In the genomic region with DNA sequence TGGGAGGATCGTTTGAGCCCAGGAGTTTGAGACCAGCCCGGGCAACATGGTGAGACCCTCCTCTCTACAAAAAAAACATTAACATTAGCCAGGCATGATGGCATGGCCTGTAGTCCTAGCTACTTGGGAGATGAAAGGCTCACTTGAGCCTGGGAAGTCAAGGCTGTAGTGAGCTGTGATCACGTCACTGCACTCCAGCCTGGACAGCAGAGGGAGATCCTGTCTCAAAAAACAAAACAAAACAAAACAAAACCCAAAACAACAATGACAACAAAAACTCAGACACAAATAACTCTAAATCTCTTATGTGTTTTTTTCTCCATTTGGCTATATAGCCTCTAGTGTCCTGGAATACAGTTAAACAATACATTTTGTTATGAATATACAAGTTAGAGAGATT, we compare ENCODE assay signal across 29 cellular contexts.
DNase-seq lines count a peak whose midpoint lies in the region; ATAC-seq, FAIRE-seq and TF ChIP-seq lines count a peak whose summit lies in the region.
"Had no signal": no experiment of that assay in that cellular context is flagged by ENCODE, and none has a peak within 500 bp of the region (broad histone marks: within the 10 kb centered on the region; RNA-seq: fewer than 3 reads in every experiment).

No MANE protein-coding gene starts in this region.

- no TSS peak for BruUV-seq in Panc1 (replicated peaks; lab: Mats Ljungman, UMichigan)

- H3K4me3 Mint-ChIP-seq in osteocyte (ENCODE audit: unreplicated experiment), result no peak overlapping the region
- H3K4me3 Mint-ChIP-seq: activated CD8-positive, alpha-beta T cell treated with anti-CD3 and anti-CD28 coated beads for 36 hours; activated naive CD4-positive, alpha-beta T cell treated with anti-CD3 and anti-CD28 coated beads, Interleukin-2, amount 10 ng/mL, durations not matched to agents 7 days and 5 days; activated T-helper 1 cell treated with anti-CD3 and anti-CD28 coated beads, Interleukin-12 subunit alpha, Interleukin-12 subunit beta, Interleukin-2, Interleukin-4 antibody, amounts not matched to agents 30 ng/mL and 10 ng/mL and 1 ng/mL, durations not matched to agents 14 hours and 24 hours and 36 hours; neural crest cell had no signal

- H3K27me3 ChIP-seq in Panc1 (ENCODE audit: control insufficient read depth, insufficient read depth, low read length), result peaks cover 3% of the 10 kb centered on the region; the same call in 1 of the 2 replicates
- H3K27me3 ChIP-seq in right lobe of liver, result peaks cover 0 to 6% of the 10 kb centered on the region in 2 donors
- H3K27me3 ChIP-seq: body of pancreas, esophagus squamous epithelium, upper lobe of left lung had no signal

- peaks cover 21% of the 10 kb centered on the region for H3K27me3 Mint-ChIP-seq in osteocyte (ENCODE audit: unreplicated experiment)
- H3K27me3 Mint-ChIP-seq: activated CD8-positive, alpha-beta T cell treated with anti-CD3 and anti-CD28 coated beads for 36 hours; activated naive CD4-positive, alpha-beta T cell treated with anti-CD3 and anti-CD28 coated beads, Interleukin-2, amount 10 ng/mL, durations not matched to agents 7 days and 5 days had no signal

- intact Hi-C loops in Panc1 (cut with micrococcal nuclease; ENCODE audit: unreplicated experiment), result no loop called here
- intact Hi-C loops in right lobe of liver (cut with DNase I), result no loop called here

- no peaks in the 10 kb centered on the region for H3K4me1 Mint-ChIP-seq in osteocyte (ENCODE audit: unreplicated experiment)
- H3K4me1 Mint-ChIP-seq: activated naive CD4-positive, alpha-beta T cell treated with anti-CD3 and anti-CD28 coated beads, Interleukin-2, amount 10 ng/mL, durations not matched to agents 7 days and 5 days; neural crest cell had no signal

- ATAC-seq in Panc1 (no peak), right lobe of liver (no peak)
- ATAC-seq: activated CD4-positive, CD25-positive, alpha-beta regulatory T cell treated with anti-CD3 and anti-CD28 coated beads, Interleukin-2, amount 50 U/mL, for 24 hours; activated CD8-positive, alpha-beta T cell treated with anti-CD3 and anti-CD28 coated beads for 36 hours; body of pancreas; HepG2; left colon had no signal

- CTCF ChIA-PET in GM10248 (lab: Yijun Ruan, JAX), result no interaction called here
- CTCF ChIA-PET in Panc1 (lab: Charles Lee), result no interaction called here

- FAIRE-seq in GM19239 (lab: Jason Lieb, UNC), result peak; percentile 59
- peak; percentile 38 for FAIRE-seq in islet of Langerhans (lab: Jason Lieb, UNC)
- no peak for FAIRE-seq in frontal cortex (lab: Jason Lieb, UNC)
- FAIRE-seq: G401.6, HepG2 had no signal

- TF ChIP-seq CTCF in GM10248 (IDR thresholded peaks at IDR 0.05; ENCODE audit: control extremely low read depth, extremely low read depth, low read depth, missing control alignments) (peak; percentile 15), Panc1 (IDR thresholded peaks at IDR 0.05) (peak; percentile 8; the same call in 1 of the 2 replicates), osteocyte (IDR thresholded peaks at IDR 0.05) (no peak), right lobe of liver (IDR thresholded peaks at IDR 0.05) (no peak)

- no peaks in the 10 kb centered on the region for H3K9me3 Mint-ChIP-seq in osteocyte (ENCODE audit: unreplicated experiment)
- H3K9me3 Mint-ChIP-seq: activated CD8-positive, alpha-beta T cell treated with anti-CD3 and anti-CD28 coated beads for 36 hours; activated naive CD4-positive, alpha-beta T cell treated with anti-CD3 and anti-CD28 coated beads, Interleukin-2, amount 10 ng/mL, durations not matched to agents 7 days and 5 days; activated T-helper 1 cell treated with anti-CD3 and anti-CD28 coated beads, Interleukin-12 subunit alpha, Interleukin-12 subunit beta, Interleukin-2, Interleukin-4 antibody, amounts not matched to agents 30 ng/mL and 10 ng/mL and 1 ng/mL, durations not matched to agents 14 hours and 24 hours and 36 hours; neural crest cell had no signal

- POLR2A ChIA-PET in GM10248 (lab: Yijun Ruan, JAX) (no interaction called here), Panc1 (lab: Charles Lee) (no interaction called here)

- H3K27ac Mint-ChIP-seq in osteocyte (ENCODE audit: unreplicated experiment), result no peak overlapping the region
- H3K27ac Mint-ChIP-seq: activated CD8-positive, alpha-beta T cell treated with anti-CD3 and anti-CD28 coated beads for 36 hours; activated naive CD4-positive, alpha-beta T cell treated with anti-CD3 and anti-CD28 coated beads, Interleukin-2, amount 10 ng/mL, durations not matched to agents 7 days and 5 days; activated T-helper 1 cell treated with anti-CD3 and anti-CD28 coated beads, Interleukin-12 subunit alpha, Interleukin-12 subunit beta, Interleukin-2, Interleukin-4 antibody, amounts not matched to agents 30 ng/mL and 10 ng/mL and 1 ng/mL, durations not matched to agents 14 hours and 24 hours and 36 hours had no signal

- no peak for DNase-seq in GM10248 (ENCODE audit: extremely low spot score)
- no peak for DNase-seq in GM19239 (ENCODE audit: insufficient read length, low spot score)
- DNase-seq in Panc1 (ENCODE audit: low read depth, low spot score), result no peak
- DNase-seq in frontal cortex (ENCODE audit: low spot score in 2 of 2), result no peak
- DNase-seq in NCI-H2171 (lab: John Stamatoyannopoulos, UW), result no peak
- DNase-seq in osteocyte (ENCODE audit: extremely low spot score, unreplicated experiment), result no peak
- DNase-seq in right lobe of liver, result no peak
- DNase-seq: activated CD8-positive, alpha-beta memory T cell treated with anti-CD3 and anti-CD28 coated beads, Interleukin-2, amount 50 U/mL, for 48 hours; activated CD8-positive, alpha-beta T cell treated with anti-CD3 and anti-CD28 coated beads for 36 hours; activated naive CD4-positive, alpha-beta T cell treated with anti-CD3 and anti-CD28 coated beads, Interleukin-2, amount 10 ng/mL, durations not matched to agents 7 days and 5 days; adrenal gland; body of pancreas; dermis blood vessel endothelial cell; esophagus squamous epithelium; foreskin melanocyte; Kasumi-1; left colon; Right ventricle myocardium superior; stimulated activated naive CD4-positive, alpha-beta T cell; upper lobe of left lung had no signal

- H3K4me3 ChIP-seq in Panc1 (ENCODE audit: low read depth in 2 of 2, low read length in 2 of 2), result no peak overlapping the region
- H3K4me3 ChIP-seq in right lobe of liver, result no peak overlapping the region
- H3K4me3 ChIP-seq: adrenal gland, body of pancreas, esophagus squamous epithelium, HAP-1, smooth muscle cell, upper lobe of left lung had no signal

- H3K9me3 ChIP-seq in Panc1 (ENCODE audit: control insufficient read depth, insufficient read depth, low read depth, low read length) (no peaks in the 10 kb centered on the region), right lobe of liver (no peaks in the 10 kb centered on the region)
- H3K9me3 ChIP-seq: adrenal gland, body of pancreas, esophagus squamous epithelium, HAP-1, upper lobe of left lung had no signal

- no peaks in the 10 kb centered on the region for H3K4me1 ChIP-seq in Panc1 (ENCODE audit: control insufficient read depth, insufficient read depth, low read length)
- no peaks in the 10 kb centered on the region for H3K4me1 ChIP-seq in right lobe of liver
- H3K4me1 ChIP-seq: adrenal gland, body of pancreas, esophagus squamous epithelium, parathyroid adenoma, upper lobe of left lung had no signal

- H3K27ac ChIP-seq in Panc1 (ENCODE audit: low read length) (no peak overlapping the region), right lobe of liver (no peak overlapping the region)
- H3K27ac ChIP-seq: adrenal gland, body of pancreas, esophagus squamous epithelium, parathyroid adenoma, upper lobe of left lung had no signal

- TF ChIP-seq POLR2A in right lobe of liver (IDR thresholded peaks at IDR 0.05), result no peak

- in situ Hi-C loops in Panc1 (cut with HindIII; ENCODE audit: low pct_unique_long_range_greater_than_20kb, low sequenced_read_pairs), result no loop called here

- 31% methylated on average over 3 of the region's 3 CpGs for WGBS in right lobe of liver (ENCODE audit: insufficient coverage, low coverage, low lambda C conversion rate, missing lambda C conversion rate)

- no peaks in the 10 kb centered on the region for H3K36me3 Mint-ChIP-seq in osteocyte (ENCODE audit: unreplicated experiment)
- H3K36me3 Mint-ChIP-seq: activated naive CD4-positive, alpha-beta T cell treated with anti-CD3 and anti-CD28 coated beads, Interleukin-2, amount 10 ng/mL, durations not matched to agents 7 days and 5 days had no signal

- H3K36me3 ChIP-seq in Panc1 (ENCODE audit: control insufficient read depth, insufficient read depth, low read length), result no peaks in the 10 kb centered on the region
- no peaks in the 10 kb centered on the region for H3K36me3 ChIP-seq in right lobe of liver
- H3K36me3 ChIP-seq: adrenal gland, esophagus squamous epithelium, HAP-1, upper lobe of left lung had no signal

Comparison
In these comparisons a context has a peak if more than half of its experiments do, and no peak if none do; other contexts are left out.
1. CTCF ChIP-seq: peak in GM10248 (single experiment) and Panc1 (single experiment); none in osteocyte (single experiment) and right lobe of liver (0 of 4).